ENCODE assay signal across 9 cellular contexts in genomic region chr7:98470131-98470985, GRCh38.
DNase-seq lines count a peak whose midpoint lies in the region; ATAC-seq and FAIRE-seq lines count a peak whose summit lies in the region.
"Had no signal": no experiment of that assay in that cellular context is flagged by ENCODE, and none has a peak within 500 bp of the region (broad histone marks: within the 10 kb centered on the region; RNA-seq: fewer than 3 reads in every experiment).

No MANE protein-coding gene starts in this region.

- H3K4me3 Mint-ChIP-seq in activated T-helper 17 cell treated with anti-CD3 and anti-CD28 coated beads, Interleukin-2, amount 50 U/mL, for 72 hours, result no peak overlapping the region
- peak overlapping the region; percentile 36 for H3K4me3 Mint-ChIP-seq in stimulated activated effector memory CD8-positive, alpha-beta T cell treated with anti-CD3 and anti-CD28 coated beads, Interleukin-12 subunit alpha, Interleukin-12 subunit beta, amount 100 ng/mL, for 72 hours

- no peak overlapping the region for H3K27ac Mint-ChIP-seq in activated T-helper 17 cell treated with anti-CD3 and anti-CD28 coated beads, Interleukin-2, amount 50 U/mL, for 72 hours
- H3K27ac Mint-ChIP-seq in stimulated activated effector memory CD8-positive, alpha-beta T cell treated with anti-CD3 and anti-CD28 coated beads, Interleukin-12 subunit alpha, Interleukin-12 subunit beta, amount 100 ng/mL, for 72 hours, result no peak overlapping the region

- no peaks in the 10 kb centered on the region for H3K36me3 Mint-ChIP-seq in activated T-helper 17 cell treated with anti-CD3 and anti-CD28 coated beads, Interleukin-2, amount 50 U/mL, for 72 hours (ENCODE audit: low read depth)
- no peaks in the 10 kb centered on the region for H3K36me3 Mint-ChIP-seq in stimulated activated effector memory CD8-positive, alpha-beta T cell treated with anti-CD3 and anti-CD28 coated beads, Interleukin-12 subunit alpha, Interleukin-12 subunit beta, amount 100 ng/mL, for 72 hours

- no peaks in the 10 kb centered on the region for H3K4me1 Mint-ChIP-seq in activated T-helper 17 cell treated with anti-CD3 and anti-CD28 coated beads, Interleukin-2, amount 50 U/mL, for 72 hours
- H3K4me1 Mint-ChIP-seq in stimulated activated effector memory CD8-positive, alpha-beta T cell treated with anti-CD3 and anti-CD28 coated beads, Interleukin-12 subunit alpha, Interleukin-12 subunit beta, amount 100 ng/mL, for 72 hours, result peaks cover 7% of the 10 kb centered on the region

- peaks cover 29% of the 10 kb centered on the region for H3K27me3 Mint-ChIP-seq in activated T-helper 17 cell treated with anti-CD3 and anti-CD28 coated beads, Interleukin-2, amount 50 U/mL, for 72 hours

- peak; percentile 40 for ATAC-seq in activated T-helper 17 cell treated with anti-CD3 and anti-CD28 coated beads, Interleukin-2, amount 50 U/mL, for 72 hours (replicated peaks)
- no peak for ATAC-seq in stimulated activated effector memory CD8-positive, alpha-beta T cell treated with anti-CD3 and anti-CD28 coated beads, Interleukin-12 subunit alpha, Interleukin-12 subunit beta, amount 100 ng/mL, for 72 hours
- ATAC-seq in HG02973 (IDR thresholded peaks at IDR 0.05; ENCODE audit: unreplicated experiment), result no peak

- no peak for FAIRE-seq in RCC 7860 (lab: Jason Lieb, UNC)

- DNase-seq in NCI-H1417 (lab: John Stamatoyannopoulos, UW) (peak in 2 of 3 experiments; percentile 17 to 49), NCI-H1417 treated with DMSO at 0.1 percent for 48 hours (lab: John Stamatoyannopoulos, UW) (no peak), iPS-NIHi11 (ENCODE audit: low spot score) (peak; percentile 99), RCC 7860 (ENCODE audit: low spot score) (no peak), NCI-H446 (lab: John Stamatoyannopoulos, UW) (no peak)
- DNase-seq in stimulated activated effector memory CD8-positive, alpha-beta T cell treated with anti-CD3 and anti-CD28 coated beads, Interleukin-12 subunit alpha, Interleukin-12 subunit beta, amount 100 ng/mL, for 72 hours (ENCODE audit: low spot score in 2 of 2), result peak in 1 of 2 donors; percentile 49
- DNase-seq: 8988T had no signal

- H3K9me3 Mint-ChIP-seq in activated T-helper 17 cell treated with anti-CD3 and anti-CD28 coated beads, Interleukin-2, amount 50 U/mL, for 72 hours, result no peaks in the 10 kb centered on the region
- no peaks in the 10 kb centered on the region for H3K9me3 Mint-ChIP-seq in stimulated activated effector memory CD8-positive, alpha-beta T cell treated with anti-CD3 and anti-CD28 coated beads, Interleukin-12 subunit alpha, Interleukin-12 subunit beta, amount 100 ng/mL, for 72 hours

Comparison
In these comparisons a context has a peak if more than half of its experiments do, and no peak if none do; other contexts are left out.
1. DNase-seq: peak in NCI-H1417 (2 of 3) and iPS-NIHi11 (single experiment); none in NCI-H1417 treated with DMSO at 0.1 percent for 48 hours (single experiment), RCC 7860 (single experiment) and NCI-H446 (0 of 2).